Comparison of ENCODE assay signal across 8 cellular contexts in the genomic region with DNA sequence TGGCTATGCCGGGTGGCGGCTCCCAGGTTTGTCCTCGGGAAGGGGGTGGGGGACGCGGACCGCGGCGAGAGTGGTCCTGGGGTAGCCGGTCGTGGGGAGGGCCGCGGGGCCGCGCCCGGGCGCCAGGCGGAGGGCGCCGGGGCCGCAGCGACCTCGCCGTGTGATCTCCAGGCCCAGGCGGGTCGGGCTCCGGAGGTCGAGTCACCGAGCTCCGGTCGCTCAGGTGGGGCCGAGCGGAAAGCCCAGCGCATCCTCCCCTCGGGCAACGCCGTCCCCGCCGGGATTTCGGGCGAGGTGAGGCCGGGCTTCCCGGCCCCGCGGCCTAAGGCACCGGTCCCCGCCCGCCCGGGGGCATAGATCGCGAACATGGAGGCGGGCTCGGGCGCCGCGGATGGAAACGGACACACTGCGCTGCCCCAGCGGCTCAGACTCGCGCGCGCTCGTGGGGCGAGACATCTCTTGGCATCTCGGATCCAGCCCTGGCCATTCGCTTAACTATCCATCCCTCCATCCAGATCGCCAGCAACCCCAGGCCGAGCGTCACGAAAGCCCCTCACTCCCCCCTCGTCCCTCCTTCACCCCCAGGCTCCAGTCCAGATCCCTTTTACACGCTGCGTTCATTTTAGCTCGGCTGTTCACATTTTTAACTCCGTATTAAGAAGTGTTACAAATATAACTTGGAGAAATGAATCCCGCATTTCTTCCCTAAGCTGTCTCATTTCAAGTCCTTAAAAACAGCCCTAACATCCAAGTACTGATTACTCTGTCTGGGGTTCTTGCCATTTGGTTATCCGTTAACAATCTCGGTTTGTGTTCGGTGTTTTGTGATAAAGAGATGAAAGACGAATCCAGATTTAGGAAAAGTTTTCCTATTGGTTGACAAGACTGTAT. TPM values are rescaled to one million over a fixed set of nuclear protein-coding genes. Genes with fewer than 3 reads are reported as not detected.
DNase-seq lines count a peak whose midpoint lies in the region; ATAC-seq and TF ChIP-seq lines count a peak whose summit lies in the region.

No MANE protein-coding gene starts in this region.

- H3K4me1 ChIP-seq in ascending aorta, result peaks cover 0 to 18% of the 10 kb centered on the region in 2 donors
- H3K4me1 ChIP-seq in hepatocyte (ENCODE audit: insufficient read depth), result peaks cover 3% of the 10 kb centered on the region
- H3K4me1 ChIP-seq in OCI-LY7 (ENCODE audit: insufficient read depth, low read length, poor library complexity, severe bottlenecking), result no peaks in the 10 kb centered on the region

- H3K27ac ChIP-seq in C4-2B, result peak overlapping the region; percentile 56; the same call in 1 of the 2 replicates
- H3K27ac ChIP-seq in ascending aorta, result peak overlapping the region; percentile 99 to 100
- peak overlapping the region; percentile 97 for H3K27ac ChIP-seq in hepatocyte
- H3K27ac ChIP-seq in OCI-LY7 (ENCODE audit: low read depth, low read length, poor library complexity, severe bottlenecking), result no peak overlapping the region

- POLR2A ChIA-PET in OCI-LY7 (lab: Charles Lee), result no interaction called here

- H3K36me3 ChIP-seq in ascending aorta (no peaks in the 10 kb centered on the region), hepatocyte (replicated peaks; ENCODE audit: insufficient read depth, low read depth) (no peaks in the 10 kb centered on the region), OCI-LY7 (ENCODE audit: insufficient read depth, low read length) (no peaks in the 10 kb centered on the region)

- no TSS peak for BruUV-seq in OCI-LY7 (replicated peaks; lab: Mats Ljungman, UMichigan)

- peaks cover 46% of the 10 kb centered on the region for H3K79me2 ChIP-seq in hepatocyte
- no peaks in the 10 kb centered on the region for H3K79me2 ChIP-seq in OCI-LY7 (ENCODE audit: insufficient read depth, low read depth, low read length)

- H2AFZ ChIP-seq in hepatocyte (peak overlapping the region; percentile 70), OCI-LY7 (ENCODE audit: low read length) (no peak overlapping the region)

- peak; percentile 55 for DNase-seq in NCI-H774 (lab: John Stamatoyannopoulos, UW)
- peak in 1 of 2 donors; percentile 80 for DNase-seq in ascending aorta (ENCODE audit: low spot score in 2 of 2)
- DNase-seq in hepatocyte (ENCODE audit: low spot score), result peak; percentile 77
- peak; percentile 54 to 95 (median 68) for DNase-seq in posterior cingulate gyrus
- no peak for DNase-seq in OCI-LY7 (ENCODE audit: low spot score)

- H3K9me3 ChIP-seq in ascending aorta, result no peaks in the 10 kb centered on the region
- no peaks in the 10 kb centered on the region for H3K9me3 ChIP-seq in hepatocyte (ENCODE audit: low read depth)
- H3K9me3 ChIP-seq in OCI-LY7 (ENCODE audit: low read length), result no peaks in the 10 kb centered on the region

- H3K4me2 ChIP-seq in hepatocyte (peak overlapping the region; percentile 73), OCI-LY7 (ENCODE audit: low read length) (no peak overlapping the region)

- no peaks in the 10 kb centered on the region for H4K20me1 ChIP-seq in hepatocyte (ENCODE audit: insufficient read depth, poor library complexity, severe bottlenecking)
- H4K20me1 ChIP-seq in OCI-LY7 (ENCODE audit: insufficient read depth, low read length), result no peaks in the 10 kb centered on the region

- H3K27me3 ChIP-seq in ascending aorta, result no peaks in the 10 kb centered on the region
- no peaks in the 10 kb centered on the region for H3K27me3 ChIP-seq in hepatocyte

- CTCF ChIA-PET in OCI-LY7 (lab: Charles Lee; ENCODE audit: unreplicated experiment), result no interaction called here

- TF ChIP-seq CTCF in C4-2B (conservative IDR thresholded peaks at IDR 0.05), result no peak
- TF ChIP-seq CTCF in ascending aorta (IDR thresholded peaks at IDR 0.05), result no peak
- TF ChIP-seq CTCF in hepatocyte (IDR thresholded peaks at IDR 0.05; ENCODE audit: poor library complexity), result no peak
- no peak for TF ChIP-seq CTCF in OCI-LY7 (conservative IDR thresholded peaks at IDR 0.05; ENCODE audit: low read length)

- ATAC-seq in GM18868 (IDR thresholded peaks at IDR 0.05; ENCODE audit: unreplicated experiment), result peak; percentile 11
- ATAC-seq in HG03095 (IDR thresholded peaks at IDR 0.05; ENCODE audit: unreplicated experiment), result peak; percentile 24

- H3K4me3 ChIP-seq in ascending aorta (peak overlapping the region; percentile 85 to 90), hepatocyte (peak overlapping the region; percentile 35), OCI-LY7 (ENCODE audit: low read depth, low read length, poor library complexity, severe bottlenecking) (no peak overlapping the region)

- 2% methylated on average over 25 of the region's 80 CpGs for WGBS in hepatocyte (ENCODE audit: low lambda C conversion rate, missing lambda C conversion rate)

- H3K9me2 ChIP-seq in hepatocyte (replicated peaks; ENCODE audit: insufficient read depth) (no peaks in the 10 kb centered on the region), OCI-LY7 (ENCODE audit: insufficient read depth, low read length) (no peaks in the 10 kb centered on the region)

- intact Hi-C loops in ascending aorta (cut with DNase I) (loop anchor here (1.0 to 10.0 kb wide), 8 partner anchors 93 to 1971 kb away; partner anchors contain the start of genes ACAT1, ATM, DDX10 and NPAT), posterior cingulate gyrus (cut with DNase I) (loop anchor here (2.0 to 10.0 kb wide), 4 partner anchors 81 to 339 kb away; no protein-coding TSS in a partner anchor), OCI-LY7 (cut with micrococcal nuclease; ENCODE audit: unreplicated experiment) (no loop called here)

RNA-seq across cellular contexts. Expression of gene ZC3H12C, which starts 0.5 kb away (rescaled TPM):
- total RNA-seq in ascending aorta (6.3 TPM), hepatocyte (9.7 and 12.3 TPM in 2 replicates), OCI-LY7 (2022) (not detected in 2 replicates)
- polyA plus RNA-seq in hepatocyte, result 1.7 and 2.0 TPM in 2 replicates
- not detected in 2 replicates for total RNA-seq in OCI-LY7 (2014; rRNA removed; shearing (Covaris generic))
